Comparison of ENCODE assay signal across 8 cellular contexts in the genomic region with DNA sequence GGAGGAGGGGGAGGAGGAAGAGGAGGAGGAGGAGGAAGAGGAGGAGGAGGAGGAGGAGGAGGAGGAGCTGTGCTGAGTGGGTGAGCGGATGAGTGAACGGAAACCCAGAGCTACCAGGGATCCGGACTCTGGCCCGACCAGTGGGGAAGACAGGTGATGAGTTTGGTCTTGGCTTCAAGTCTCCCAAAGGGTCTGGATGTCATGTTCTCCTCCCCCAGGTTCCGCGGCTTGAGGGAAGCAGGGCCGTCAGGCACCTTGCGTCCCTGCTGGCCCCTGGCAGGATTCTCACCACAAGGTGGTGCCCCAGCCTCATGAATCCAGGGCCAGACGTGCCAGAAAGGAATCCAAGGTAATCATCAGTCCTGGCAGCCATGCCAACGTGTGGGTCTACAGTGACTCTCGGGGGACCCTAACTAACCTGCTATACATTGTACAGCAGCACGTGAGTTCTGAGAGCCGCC. TPM values are rescaled to one million over a fixed set of nuclear protein-coding genes. Genes with fewer than 3 reads are reported as not detected.
A peak's percentile ranks its signal among the peaks of the same experiment; 100 is the strongest.
DNase-seq lines count a peak whose midpoint lies in the region; ATAC-seq and TF ChIP-seq lines count a peak whose summit lies in the region.

No MANE protein-coding gene starts in this region.

- in situ Hi-C loops in HAP-1 (cut with MboI; ENCODE audit: low sequenced_read_pairs): loop anchor here (5.0 to 25.0 kb wide), 2 partner anchors 131 to 476 kb away; no protein-coding TSS in a partner anchor

- H3K27me3 ChIP-seq in CD4-positive, alpha-beta memory T cell (ENCODE audit: insufficient read depth, low read length): no peaks in the 10 kb centered on the region
- H3K27me3 ChIP-seq in HAP-1 (ENCODE audit: low read depth) (no peaks in the 10 kb centered on the region; the same call in 1 of the 2 replicates), lower lobe of right lung (ENCODE audit: low read depth) (no peaks in the 10 kb centered on the region)

- H3K4me3 ChIP-seq in CD4-positive, alpha-beta memory T cell (ENCODE audit: low read length in 2 of 2): no peak overlapping the region
- no peak overlapping the region for H3K4me3 ChIP-seq in HAP-1
- no peak overlapping the region for H3K4me3 ChIP-seq in lower lobe of right lung

- TF ChIP-seq CTCF in lower lobe of right lung (IDR thresholded peaks at IDR 0.05): peak; percentile 74

- H3K4me1 Mint-ChIP-seq in CD4-positive, alpha-beta memory T cell: peaks cover 0 to 1% (median 0%) of the 10 kb centered on the region in 4 donors
- H3K4me1 Mint-ChIP-seq in activated CD4-positive, alpha-beta T cell treated with anti-CD3 and anti-CD28 coated beads, Interleukin-2, amount 10 ng/mL, durations not matched to agents 7 days and 5 days: peaks cover 6% of the 10 kb centered on the region
- H3K4me1 Mint-ChIP-seq in stimulated activated naive B cell treated with anti-CD40 and anti-IgM and Interleukin-4, amounts not matched to agents 10 μg/mL and 1 μg/mL and 100 μg/mL, for 72 hours: peaks cover 2 to 6% of the 10 kb centered on the region in 2 donors

- intact Hi-C loops in CD4-positive, alpha-beta memory T cell (cut with micrococcal nuclease): loop anchor here (1.0 kb wide), 1 partner anchor 219 kb away; no protein-coding TSS in a partner anchor
- intact Hi-C loops in lower lobe of right lung (cut with DNase I): no loop called here

- POLR2A ChIA-PET in CD4-positive, alpha-beta memory T cell (lab: Charles Lee; ENCODE audit: partially characterized antibody): no interaction called here
- POLR2A ChIA-PET in activated CD4-positive, alpha-beta T cell treated with anti-CD3 and anti-CD28 coated beads, Interleukin-2, amount 10 ng/mL, durations not matched to agents 7 days and 5 days (lab: Charles Lee): no interaction called here

- peak in 4 of 5 donors; percentile 17 to 43 (median 28) for DNase-seq in CD4-positive, alpha-beta memory T cell
- DNase-seq in HAP-1 (ENCODE audit: low spot score in 2 of 2): peak; percentile 52 to 84
- peak; percentile 87 for DNase-seq in NCI-H2227 (lab: John Stamatoyannopoulos, UW; ENCODE audit: unreplicated experiment)
- DNase-seq in activated CD4-positive, alpha-beta T cell treated with anti-CD3 and anti-CD28 coated beads, Interleukin-2, amount 10 ng/mL, durations not matched to agents 7 days and 5 days: peak; percentile 68
- peak; percentile 81 for DNase-seq in ecto neural progenitor cell (ENCODE audit: low spot score)
- peak; percentile 64 for DNase-seq in lower lobe of right lung
- peak; percentile 59 for DNase-seq in stimulated activated naive B cell treated with anti-CD40 and anti-IgM and Interleukin-4, amounts not matched to agents 10 μg/mL and 1 μg/mL and 100 μg/mL, for 72 hours

- CTCF ChIA-PET in CD4-positive, alpha-beta memory T cell (lab: Charles Lee; ENCODE audit: partially characterized antibody): interaction anchor here (1.4 to 6.4 kb wide), 3 partner anchors 221 to 348 kb away, joined by 5 to 37 read pairs (median 20); partner anchors contain the start of gene LITAFD
- CTCF ChIA-PET in activated CD4-positive, alpha-beta T cell treated with anti-CD3 and anti-CD28 coated beads, Interleukin-2, amount 10 ng/mL, durations not matched to agents 7 days and 5 days (lab: Charles Lee): interaction anchor here (1.2 to 1.7 kb wide), 2 partner anchors 11 to 348 kb away, joined by 4 to 5 read pairs; no protein-coding TSS in a partner anchor

- no peak overlapping the region for H3K27ac ChIP-seq in CD4-positive, alpha-beta memory T cell (ENCODE audit: low read depth, low read length)
- H3K27ac ChIP-seq in lower lobe of right lung: no peak overlapping the region

- H3K9me3 ChIP-seq in CD4-positive, alpha-beta memory T cell (ENCODE audit: control insufficient read depth in 1 of 2, low read length in 2 of 2): no peaks in the 10 kb centered on the region
- H3K9me3 ChIP-seq in HAP-1 (no peaks in the 10 kb centered on the region), lower lobe of right lung (no peaks in the 10 kb centered on the region)

- H3K4me3 Mint-ChIP-seq in CD4-positive, alpha-beta memory T cell: no peak overlapping the region
- H3K4me3 Mint-ChIP-seq in activated CD4-positive, alpha-beta T cell treated with anti-CD3 and anti-CD28 coated beads, Interleukin-2, amount 10 ng/mL, durations not matched to agents 7 days and 5 days: no peak overlapping the region
- no peak overlapping the region for H3K4me3 Mint-ChIP-seq in stimulated activated naive B cell treated with anti-CD40 and anti-IgM and Interleukin-4, amounts not matched to agents 10 μg/mL and 1 μg/mL and 100 μg/mL, for 72 hours

- peak; percentile 75 to 82 for ATAC-seq in lower lobe of right lung
- peak; percentile 92 to 94 for ATAC-seq in stimulated activated naive B cell treated with anti-CD40 and anti-IgM and Interleukin-4, amounts not matched to agents 10 μg/mL and 1 μg/mL and 100 μg/mL, for 72 hours (replicated peaks)
- ATAC-seq in GM21737 (IDR thresholded peaks at IDR 0.05; ENCODE audit: unreplicated experiment): no peak

- no peak overlapping the region for H3K27ac Mint-ChIP-seq in CD4-positive, alpha-beta memory T cell
- H3K27ac Mint-ChIP-seq in activated CD4-positive, alpha-beta T cell treated with anti-CD3 and anti-CD28 coated beads, Interleukin-2, amount 10 ng/mL, durations not matched to agents 7 days and 5 days: no peak overlapping the region
- no peak overlapping the region for H3K27ac Mint-ChIP-seq in stimulated activated naive B cell treated with anti-CD40 and anti-IgM and Interleukin-4, amounts not matched to agents 10 μg/mL and 1 μg/mL and 100 μg/mL, for 72 hours

- no peaks in the 10 kb centered on the region for H3K4me1 ChIP-seq in CD4-positive, alpha-beta memory T cell (ENCODE audit: insufficient read depth, low read length)
- H3K4me1 ChIP-seq in HAP-1 (no peaks in the 10 kb centered on the region), lower lobe of right lung (no peaks in the 10 kb centered on the region)

- peaks cover 3% of the 10 kb centered on the region for H3K36me3 ChIP-seq in CD4-positive, alpha-beta memory T cell (ENCODE audit: insufficient read depth, low read length)
- H3K36me3 ChIP-seq in HAP-1 (replicated peaks) (no peaks in the 10 kb centered on the region), lower lobe of right lung (peaks cover 23% of the 10 kb centered on the region)

- no peaks in the 10 kb centered on the region for H3K9me3 Mint-ChIP-seq in CD4-positive, alpha-beta memory T cell
- H3K9me3 Mint-ChIP-seq in activated CD4-positive, alpha-beta T cell treated with anti-CD3 and anti-CD28 coated beads, Interleukin-2, amount 10 ng/mL, durations not matched to agents 7 days and 5 days: no peaks in the 10 kb centered on the region
- H3K9me3 Mint-ChIP-seq in stimulated activated naive B cell treated with anti-CD40 and anti-IgM and Interleukin-4, amounts not matched to agents 10 μg/mL and 1 μg/mL and 100 μg/mL, for 72 hours: no peaks in the 10 kb centered on the region

- H3K27me3 Mint-ChIP-seq in CD4-positive, alpha-beta memory T cell: no peaks in the 10 kb centered on the region
- H3K27me3 Mint-ChIP-seq in activated CD4-positive, alpha-beta T cell treated with anti-CD3 and anti-CD28 coated beads, Interleukin-2, amount 10 ng/mL, durations not matched to agents 7 days and 5 days: no peaks in the 10 kb centered on the region
- H3K27me3 Mint-ChIP-seq in stimulated activated naive B cell treated with anti-CD40 and anti-IgM and Interleukin-4, amounts not matched to agents 10 μg/mL and 1 μg/mL and 100 μg/mL, for 72 hours: no peaks in the 10 kb centered on the region

- peaks cover 8 to 22% of the 10 kb centered on the region in 2 donors for H3K36me3 Mint-ChIP-seq in CD4-positive, alpha-beta memory T cell
- H3K36me3 Mint-ChIP-seq in activated CD4-positive, alpha-beta T cell treated with anti-CD3 and anti-CD28 coated beads, Interleukin-2, amount 10 ng/mL, durations not matched to agents 7 days and 5 days (ENCODE audit: low read depth): no peaks in the 10 kb centered on the region
- peaks cover 6% of the 10 kb centered on the region in 2 donors for H3K36me3 Mint-ChIP-seq in stimulated activated naive B cell treated with anti-CD40 and anti-IgM and Interleukin-4, amounts not matched to agents 10 μg/mL and 1 μg/mL and 100 μg/mL, for 72 hours

RNA-seq across cellular contexts. Expression of gene ABAT, which starts 13.5 kb away (rescaled TPM):
- 10 to 100 TPM; 10.0 to 10.8 TPM for total RNA-seq in CD4-positive, alpha-beta memory T cell
- 1 to 10 TPM; 2.8 to 3.1 TPM for polyA plus RNA-seq in CD4-positive, alpha-beta memory T cell
- 1 to 10 TPM; 5.4 to 5.6 TPM for total RNA-seq in activated CD4-positive, alpha-beta T cell treated with anti-CD3 and anti-CD28 coated beads, Interleukin-2, amount 10 ng/mL, durations not matched to agents 7 days and 5 days
- total RNA-seq in lower lobe of right lung: 12.9 TPM

RNA-seq across cellular contexts. Expression of gene METTL22, which starts 39.4 kb away (rescaled TPM):
- 10 to 100 TPM; 42.9 to 49.8 TPM for total RNA-seq in CD4-positive, alpha-beta memory T cell
- 10 to 100 TPM in 1 of 2 donors, 1 to 10 TPM in 1; 6.2 to 14.2 TPM for polyA plus RNA-seq in CD4-positive, alpha-beta memory T cell
- total RNA-seq in activated CD4-positive, alpha-beta T cell treated with anti-CD3 and anti-CD28 coated beads, Interleukin-2, amount 10 ng/mL, durations not matched to agents 7 days and 5 days: 10 to 100 TPM; 28.7 to 30.2 TPM
- total RNA-seq in lower lobe of right lung: 43.5 TPM

Comparison
In these comparisons a context has a peak if more than half of its experiments do, and no peak if none do; other contexts are left out.
1. DNase-seq: peak in every context shown above with its lines; median percentile 87 in NCI-H2227; 81 in ecto neural progenitor cell; 68 in HAP-1; 68 in activated CD4-positive, alpha-beta T cell treated with anti-CD3 and anti-CD28 coated beads, Interleukin-2, amount 10 ng/mL, durations not matched to agents 7 days and 5 days; 64 in lower lobe of right lung; 59 in stimulated activated naive B cell treated with anti-CD40 and anti-IgM and Interleukin-4, amounts not matched to agents 10 μg/mL and 1 μg/mL and 100 μg/mL, for 72 hours; 28 in CD4-positive, alpha-beta memory T cell.